In the genomic region with DNA sequence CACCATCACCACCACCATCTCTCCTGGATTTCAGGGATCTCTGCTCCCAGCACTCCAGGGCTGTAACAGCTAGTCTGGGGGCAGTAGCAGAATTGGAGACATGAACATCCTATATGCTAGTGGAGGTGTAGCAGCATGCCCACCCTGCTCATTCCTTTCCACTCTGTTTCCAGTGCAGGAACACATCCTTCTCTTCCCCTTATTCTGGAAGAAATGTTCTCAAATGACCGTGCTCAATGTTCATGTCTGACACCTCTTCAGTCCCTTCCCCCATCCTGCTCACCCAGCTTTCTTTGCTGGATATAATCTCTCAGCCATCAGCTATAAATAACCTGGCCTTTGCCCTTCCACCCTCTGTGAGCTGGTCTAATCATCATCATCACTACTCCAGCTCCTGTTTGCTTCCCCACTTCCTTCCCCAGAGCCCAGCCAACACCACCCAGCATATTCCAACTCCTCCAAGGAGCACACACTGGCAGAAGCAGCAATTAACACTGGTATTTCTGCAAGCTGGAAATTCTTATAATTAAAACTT, we compare ENCODE assay signal across 17 cellular contexts. TPM values are rescaled to one million over a fixed set of nuclear protein-coding genes. Genes with fewer than 3 reads are reported as not detected.
DNase-seq lines count a peak whose midpoint lies in the region; ATAC-seq and TF ChIP-seq lines count a peak whose summit lies in the region.
"Had no signal": no experiment of that assay in that cellular context is flagged by ENCODE, and none has a peak within 500 bp of the region (broad histone marks: within the 10 kb centered on the region; RNA-seq: fewer than 3 reads in every experiment).

No MANE protein-coding gene starts in this region.

- DNase-seq in COLO668 (lab: John Stamatoyannopoulos, UW; ENCODE audit: unreplicated experiment) (peak; percentile 2), NCI-H2227 (lab: John Stamatoyannopoulos, UW; ENCODE audit: unreplicated experiment) (peak; percentile 5), choroid plexus epithelial cell (ENCODE audit: low read depth) (peak; percentile 3), neural crest cell (ENCODE audit: low read depth, low spot score) (no peak), cerebellar cortex (ENCODE audit: low spot score) (no peak), LoVo (ENCODE audit: low spot score) (no peak)
- DNase-seq: HCEC 1CT, MM.1S, NCI-H1105, NCI-H1694 treated with DMSO at 0.1 percent for 48 hours, NCI-H774, SIG-M5 had no signal

- no peaks in the 10 kb centered on the region for H3K9me3 Mint-ChIP-seq in neural crest cell
- H3K9me3 Mint-ChIP-seq: CD14-positive monocyte had no signal

- no peak overlapping the region for H3K4me3 ChIP-seq in choroid plexus epithelial cell (ENCODE audit: low read depth, low read length)
- H3K4me3 ChIP-seq: GM12878 had no signal

- peaks cover 5% of the 10 kb centered on the region for H3K4me1 Mint-ChIP-seq in neural crest cell
- H3K4me1 Mint-ChIP-seq: CD14-positive monocyte had no signal

- H3K27ac Mint-ChIP-seq in neural crest cell (ENCODE audit: unreplicated experiment): peak overlapping the region; percentile 15
- H3K27ac Mint-ChIP-seq: CD14-positive monocyte had no signal

- no peaks in the 10 kb centered on the region for H3K36me3 Mint-ChIP-seq in neural crest cell (ENCODE audit: low read depth)
- H3K36me3 Mint-ChIP-seq: CD14-positive monocyte had no signal

- no peak for TF ChIP-seq CTCF in choroid plexus epithelial cell (conservative IDR thresholded peaks at IDR 0.05; ENCODE audit: low read depth, low read length)
- TF ChIP-seq CTCF in neural crest cell (conservative IDR thresholded peaks at IDR 0.05): no peak

- ATAC-seq in HG03135 (IDR thresholded peaks at IDR 0.05; ENCODE audit: unreplicated experiment): no peak
- ATAC-seq: GM12878 had no signal

- no peak overlapping the region for H3K4me3 Mint-ChIP-seq in neural crest cell
- H3K4me3 Mint-ChIP-seq: CD14-positive monocyte had no signal

- H3K27me3 Mint-ChIP-seq in neural crest cell (ENCODE audit: low read depth): peaks cover 2% of the 10 kb centered on the region

RNA-seq across cellular contexts. Expression of a gene that starts 31.1 kb away (rescaled TPM):
- total RNA-seq in neural crest cell: 0.07 and 0.09 TPM in 2 replicates
- total RNA-seq: G401, GM12878, NCI-H460 had no signal

Comparison
In these comparisons a context has a peak if more than half of its experiments do, and no peak if none do; other contexts are left out.
1. DNase-seq: peak in COLO668 (single experiment), NCI-H2227 (single experiment) and choroid plexus epithelial cell (single experiment); none in neural crest cell (single experiment), cerebellar cortex (single experiment) and LoVo (single experiment).